ENCODE assay signal across 23 cellular contexts in genomic region chr22:41435560-41435959, GRCh38. TPM values are rescaled to one million over a fixed set of nuclear protein-coding genes. Genes with fewer than 3 reads are reported as not detected.
DNase-seq lines count a peak whose midpoint lies in the region; ATAC-seq and TF ChIP-seq lines count a peak whose summit lies in the region.
"Had no signal": no experiment of that assay in that cellular context is flagged by ENCODE, and none has a peak within 500 bp of the region (broad histone marks: within the 10 kb centered on the region; RNA-seq: fewer than 3 reads in every experiment).

No MANE protein-coding gene starts in this region.

- CTCF ChIA-PET in CD4-positive, alpha-beta T cell (lab: Charles Lee): no interaction called here
- CTCF ChIA-PET in HEK293 (lab: Yijun Ruan, JAX): no interaction called here

- H3K4me3 ChIP-seq in HEK293 (ENCODE audit: low read depth, low read length): no peak overlapping the region
- H3K4me3 ChIP-seq in psoas muscle: peak overlapping the region; percentile 25
- no peak overlapping the region for H3K4me3 ChIP-seq in smooth muscle cell
- H3K4me3 ChIP-seq: cardiac muscle cell, mucosa of descending colon had no signal

- H3K4me2 ChIP-seq in smooth muscle cell: no peak overlapping the region

- DNase-seq in CD4-positive, alpha-beta T cell: no peak
- no peak for DNase-seq in effector memory CD8-positive, alpha-beta T cell
- DNase-seq in psoas muscle: peak in 1 of 2 donors; percentile 60
- no peak for DNase-seq in smooth muscle cell (lab: John Stamatoyannopoulos, UW; ENCODE audit: unreplicated experiment)
- DNase-seq in NCI-H510A (lab: John Stamatoyannopoulos, UW): no peak
- no peak for DNase-seq in NCI-H69 (lab: John Stamatoyannopoulos, UW)
- DNase-seq: activated CD8-positive, alpha-beta memory T cell treated with anti-CD3 and anti-CD28 coated beads, Interleukin-2, amount 50 U/mL, for 48 hours; activated naive CD4-positive, alpha-beta T cell treated with anti-CD3 and anti-CD28 coated beads, Interleukin-2, amount 50 U/mL, for 16 hours; effector CD8-positive, alpha-beta T cell; GF-D8; hypothalamus; kidney glomerular epithelial cell; mucosa of descending colon; NCI-H146; NCI-H226; occipital lobe; stimulated activated CD4-positive, alpha-beta T cell treated with anti-CD3 and anti-CD28 coated beads, Interleukin-4, amount 100 ng/mL, for 1 hour had no signal

- no peak overlapping the region for H3K9ac ChIP-seq in smooth muscle cell (ENCODE audit: low read depth)

- peaks cover 23 to 86% of the 10 kb centered on the region in 2 experiments for H3K36me3 ChIP-seq in HEK293 (ENCODE audit: control insufficient read depth in 2 of 2, insufficient read depth in 1 of 2, low read length in 2 of 2)
- H3K36me3 ChIP-seq in psoas muscle (ENCODE audit: insufficient read depth in 1 of 2, low read depth in 1 of 2): peaks cover 0 to 53% of the 10 kb centered on the region in 2 donors
- no peaks in the 10 kb centered on the region for H3K36me3 ChIP-seq in smooth muscle cell (ENCODE audit: low read depth)

- no peaks in the 10 kb centered on the region for H3K9me3 Mint-ChIP-seq in CD4-positive, alpha-beta T cell
- no peaks in the 10 kb centered on the region for H3K9me3 Mint-ChIP-seq in effector memory CD8-positive, alpha-beta T cell
- H3K9me3 Mint-ChIP-seq: T-helper 1 cell treated with Interleukin-12 subunit alpha and Interleukin-12 subunit beta and Interleukin-4 antibody, amounts not matched to agents 30 μg/mL and 1 μg/mL, for 36 hours; type B pancreatic cell had no signal

- peak overlapping the region; percentile 9 for H3K27ac Mint-ChIP-seq in CD4-positive, alpha-beta T cell
- peak overlapping the region; percentile 56 to 75 for H3K27ac Mint-ChIP-seq in effector memory CD8-positive, alpha-beta T cell

- peaks cover 3% of the 10 kb centered on the region for H3K4me1 ChIP-seq in HEK293 (ENCODE audit: control insufficient read depth, insufficient read depth, low read length)
- H3K4me1 ChIP-seq in psoas muscle: peaks cover 70% of the 10 kb centered on the region
- H3K4me1 ChIP-seq in smooth muscle cell (ENCODE audit: low read depth): no peaks in the 10 kb centered on the region

- peaks cover 97% of the 10 kb centered on the region for H4K20me1 ChIP-seq in smooth muscle cell (ENCODE audit: low read depth)

- intact Hi-C loops in CD4-positive, alpha-beta T cell (cut with DNase I, micrococcal nuclease): no loop called here
- intact Hi-C loops in psoas muscle (cut with DNase I): no loop called here

- WGBS in psoas muscle, 3 donors: 18 to 36% (median 20%) methylated on average over 4 of the region's 4 CpGs
- WGBS in smooth muscle cell (ENCODE audit: low lambda C conversion rate): 87% methylated on average over 4 of the region's 4 CpGs

- H3K79me2 ChIP-seq in smooth muscle cell (ENCODE audit: low read depth): peaks cover 59% of the 10 kb centered on the region

- H3F3A ChIP-seq in smooth muscle cell (ENCODE audit: low read depth): no peaks in the 10 kb centered on the region

- H3K4me3 Mint-ChIP-seq in CD4-positive, alpha-beta T cell: no peak overlapping the region
- H3K4me3 Mint-ChIP-seq in effector memory CD8-positive, alpha-beta T cell: no peak overlapping the region
- H3K4me3 Mint-ChIP-seq: T-helper 1 cell treated with Interleukin-12 subunit alpha and Interleukin-12 subunit beta and Interleukin-4 antibody, amounts not matched to agents 30 μg/mL and 1 μg/mL, for 36 hours; type B pancreatic cell had no signal

- no peaks in the 10 kb centered on the region for H3K9me3 ChIP-seq in CD4-positive, alpha-beta T cell (ENCODE audit: control insufficient read depth, low read length)
- H3K9me3 ChIP-seq in HEK293 (ENCODE audit: control insufficient read depth, insufficient read depth, low read depth, low read length) (no peaks in the 10 kb centered on the region), psoas muscle (no peaks in the 10 kb centered on the region), smooth muscle cell (replicated peaks; ENCODE audit: low read depth) (no peaks in the 10 kb centered on the region)
- H3K9me3 ChIP-seq: mucosa of descending colon had no signal

- ATAC-seq in CD4-positive, alpha-beta T cell (ENCODE audit: poor library complexity): no peak
- ATAC-seq in effector memory CD8-positive, alpha-beta T cell (replicated peaks): no peak
- ATAC-seq in psoas muscle (peak in 2 of 4 donors; percentile 9 to 14), HG02759 (IDR thresholded peaks at IDR 0.05; ENCODE audit: unreplicated experiment) (no peak)
- ATAC-seq: activated CD4-positive, CD25-positive, alpha-beta regulatory T cell treated with anti-CD3 and anti-CD28 coated beads, Interleukin-2, amount 50 U/mL, for 24 hours; mucosa of descending colon had no signal

- H3K36me3 Mint-ChIP-seq in CD4-positive, alpha-beta T cell (ENCODE audit: low read depth): peaks cover 41% of the 10 kb centered on the region
- H3K36me3 Mint-ChIP-seq in effector memory CD8-positive, alpha-beta T cell (ENCODE audit: insufficient read depth): peaks cover 78% of the 10 kb centered on the region

- POLR2A ChIA-PET in CD4-positive, alpha-beta T cell (lab: Charles Lee): interaction anchor here (0.6 to 2.9 kb wide), 2 partner anchors 10 to 325 kb away, joined by 3 to 11 read pairs; partner anchors contain the start of gene TOB2
- POLR2A ChIA-PET in HEK293 (lab: Yijun Ruan, JAX): interaction anchor here (1.2 kb wide), 1 partner anchor 10 kb away, joined by 3 read pairs; no protein-coding TSS in a partner anchor

- no peaks in the 10 kb centered on the region for H3K4me1 Mint-ChIP-seq in CD4-positive, alpha-beta T cell (ENCODE audit: low read depth)
- peaks cover 14 to 21% of the 10 kb centered on the region in 2 donors for H3K4me1 Mint-ChIP-seq in effector memory CD8-positive, alpha-beta T cell (ENCODE audit: low read depth in 2 of 2)

- no peaks in the 10 kb centered on the region for H3K27me3 Mint-ChIP-seq in CD4-positive, alpha-beta T cell
- H3K27me3 Mint-ChIP-seq in effector memory CD8-positive, alpha-beta T cell: no peaks in the 10 kb centered on the region
- H3K27me3 Mint-ChIP-seq: type B pancreatic cell had no signal

- H2AFZ ChIP-seq in smooth muscle cell (ENCODE audit: low read depth): no peak overlapping the region

- no peak for TF ChIP-seq CTCF in CD4-positive, alpha-beta T cell (IDR thresholded peaks at IDR 0.05)
- no peak for TF ChIP-seq CTCF in HEK293 (tag by site-specific recombination; IDR thresholded peaks at IDR 0.05)
- TF ChIP-seq CTCF in psoas muscle (IDR thresholded peaks at IDR 0.05): no peak
- no peak for TF ChIP-seq CTCF in smooth muscle cell (IDR thresholded peaks at IDR 0.05; ENCODE audit: borderline replicate concordance, insufficient read depth, poor library complexity, severe bottlenecking)

- no peaks in the 10 kb centered on the region for H3K27me3 ChIP-seq in CD4-positive, alpha-beta T cell (ENCODE audit: control insufficient read depth, insufficient read depth, low read length)
- H3K27me3 ChIP-seq in psoas muscle (ENCODE audit: insufficient read depth in 3 of 3, low read length in 2 of 3) (no peaks in the 10 kb centered on the region), smooth muscle cell (ENCODE audit: low read depth) (no peaks in the 10 kb centered on the region)
- H3K27me3 ChIP-seq: cardiac muscle cell had no signal

- H3K27ac ChIP-seq in CD4-positive, alpha-beta T cell (ENCODE audit: low read depth, low read length): no peak overlapping the region
- H3K27ac ChIP-seq in HEK293 (ENCODE audit: extremely low read depth, low read depth, low read length) (peak overlapping the region; percentile 10; the same call in 1 of the 2 replicates), psoas muscle (peak overlapping the region; percentile 71), smooth muscle cell (ENCODE audit: low read depth) (no peak overlapping the region)

TF ChIP-seq in HEK293, 187 proteins besides CTCF, POLR2A, EP300 and RAD21:
- TF ChIP-seq ZNF341 (tag by site-specific recombination; IDR thresholded peaks at IDR 0.05; ENCODE audit: low read depth) (peak; percentile 57), ZFP69B (tag by site-specific recombination; IDR thresholded peaks at IDR 0.05) (no peak), WT1 (tag by site-specific recombination; IDR thresholded peaks at IDR 0.05) (0 out of 2 replicates have a peak, but pooled peaks have one; percentile 23)

RNA-seq across cellular contexts. Expression of gene TOB2, which starts 11.0 kb away (rescaled TPM):
- 10 to 100 TPM; 21.0 to 26.7 TPM for total RNA-seq in CD4-positive, alpha-beta T cell
- total RNA-seq in psoas muscle: 100 to 1,000 TPM in 1 of 4 donors, 10 to 100 TPM in 3; 12.3 to 111 (median 50.9) TPM
- 10 to 100 TPM in 2 of 3 donors, 1 to 10 TPM in 1; 9.5 to 26.1 (median 23.4) TPM for polyA plus RNA-seq in psoas muscle
- 17.9 and 19.7 TPM in 2 replicates for total RNA-seq in smooth muscle cell
- 25.6 and 27.0 TPM in 2 replicates for polyA plus RNA-seq in smooth muscle cell

RNA-seq across cellular contexts. Expression of gene PHF5A, which starts 32.9 kb away (rescaled TPM):
- total RNA-seq in CD4-positive, alpha-beta T cell: 10 to 100 TPM; 41.3 to 44.2 TPM
- total RNA-seq in psoas muscle (10 to 100 TPM; 19.9 to 40.0 (median 23.4) TPM), smooth muscle cell (28.3 and 42.7 TPM in 2 replicates)
- polyA plus RNA-seq in psoas muscle (10 to 100 TPM; 34.3 to 79.2 (median 49.0) TPM), smooth muscle cell (19.4 and 24.2 TPM in 2 replicates)

RNA-seq across cellular contexts. Expression of gene ACO2, which starts 33.4 kb away (rescaled TPM):
- total RNA-seq in CD4-positive, alpha-beta T cell: 10 to 100 TPM; 69.5 to 71.9 TPM
- total RNA-seq in psoas muscle (100 to 1,000 TPM; 422 to 513 (median 474) TPM), smooth muscle cell (33.0 and 33.4 TPM in 2 replicates)
- polyA plus RNA-seq in psoas muscle (100 to 1,000 TPM; 346 to 459 (median 402) TPM), smooth muscle cell (72.1 and 85.5 TPM in 2 replicates)

RNA-seq across cellular contexts. Expression of gene TEF, which starts 53.8 kb away (rescaled TPM):
- total RNA-seq in CD4-positive, alpha-beta T cell: 1 to 10 TPM; 2.4 to 2.6 TPM
- total RNA-seq in psoas muscle (10 to 100 TPM; 11.7 to 23.9 (median 16.1) TPM), smooth muscle cell (6.4 and 7.7 TPM in 2 replicates)
- polyA plus RNA-seq in psoas muscle (1 to 10 TPM; 2.0 to 7.8 (median 6.2) TPM), smooth muscle cell (7.6 and 9.0 TPM in 2 replicates)

Comparison
In these comparisons a context has a peak if more than half of its experiments do, and no peak if none do; other contexts are left out.
1. H3K27ac ChIP-seq: peak in HEK293 (single experiment) and psoas muscle (single experiment); none in CD4-positive, alpha-beta T cell (single experiment) and smooth muscle cell (single experiment).
2. RNA of gene ACO2, which starts 33.4 kb away (total RNA-seq): 422 to 513 TPM in psoas muscle; 69.5 to 71.9 TPM in CD4-positive, alpha-beta T cell and 33.0 to 33.4 TPM in smooth muscle cell; every median in the first group is over 4 times any median in the second.